26 cellular contexts compared by ENCODE assay signal in the genomic region with DNA sequence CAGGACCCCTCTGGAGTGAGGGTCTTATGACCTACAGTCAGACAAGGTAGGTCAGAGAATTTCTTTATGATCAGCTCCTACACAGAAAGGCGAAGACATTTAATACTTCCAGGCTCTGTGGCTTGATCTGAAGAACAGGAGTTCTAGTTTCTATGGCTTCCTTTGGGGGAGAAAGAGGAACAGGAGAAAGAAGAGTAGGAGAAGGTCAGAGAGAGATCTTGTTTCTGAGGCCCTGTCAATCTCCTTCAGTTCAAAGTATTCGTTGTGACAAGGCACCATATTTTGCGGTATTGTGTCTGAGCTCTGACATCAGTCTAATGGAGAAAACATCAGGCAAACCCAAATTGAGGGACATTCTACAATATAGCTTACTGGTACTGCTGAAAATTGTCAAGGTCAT. TPM values are rescaled to one million over a fixed set of nuclear protein-coding genes. Genes with fewer than 3 reads are reported as not detected.
"Had no signal": no experiment of that assay in that cellular context is flagged by ENCODE, and none has a peak within 500 bp of the region (broad histone marks: within the 10 kb centered on the region; RNA-seq: fewer than 3 reads in every experiment).

No MANE protein-coding gene starts in this region.

- DNase-seq: activated CD4-positive, alpha-beta T cell treated with anti-CD3 and anti-CD28 coated beads, Interleukin-2, amount 10 ng/mL, durations not matched to agents 7 days and 5 days; activated CD8-positive, alpha-beta memory T cell treated with anti-CD3 and anti-CD28 coated beads, Interleukin-2, amount 50 U/mL, for 4 hours; activated naive CD4-positive, alpha-beta T cell treated with anti-CD3 and anti-CD28 coated beads, Interleukin-2, amount 10 ng/mL, durations not matched to agents 7 days and 5 days; activated T-cell treated with anti-CD3 and anti-CD28 coated beads, Interleukin-2, amount 50 U/mL, for 4 hours; amygdala; body of pancreas; caudate nucleus; gastrocnemius medialis; head of caudate nucleus; kidney; stimulated activated CD4-positive, alpha-beta T cell treated with anti-CD3 and anti-CD28 coated beads, Interleukin-12 subunit alpha, Interleukin-12 subunit beta, amount 100 ng/mL, for 4 hours; stimulated activated CD4-positive, alpha-beta T cell treated with anti-CD3 and anti-CD28 coated beads, Interleukin-1b, Interleukin-23, amount 100 ng/mL, for 48 hours; stimulated activated CD8-positive, alpha-beta memory T cell treated with anti-CD3 and anti-CD28 coated beads, Interleukin-4, amount 100 ng/mL, for 48 hours; stimulated activated naive CD8-positive, alpha-beta T cell treated with anti-CD3 and anti-CD28 coated beads, Interleukin-15, Interleukin-2, amounts not matched to agents 100 U/mL and 50 U/mL, for 24 hours; T-cell; T1000 had no signal

- H3K4me1 ChIP-seq: gastrocnemius medialis, neural progenitor cell had no signal

- H3K27ac Mint-ChIP-seq: activated CD4-positive, alpha-beta T cell treated with anti-CD3 and anti-CD28 coated beads, Interleukin-2, amount 10 ng/mL, durations not matched to agents 7 days and 5 days; activated naive CD4-positive, alpha-beta T cell treated with anti-CD3 and anti-CD28 coated beads, Interleukin-2, amount 10 ng/mL, durations not matched to agents 7 days and 5 days; mesothelial cell of epicardium; neural progenitor cell; progenitor cell of endocrine pancreas; type B pancreatic cell had no signal

- H3K27me3 ChIP-seq: body of pancreas, gastrocnemius medialis, neural progenitor cell had no signal

- H3K9ac ChIP-seq: neural progenitor cell had no signal

- H3K4me3 ChIP-seq: body of pancreas, gastrocnemius medialis, lung, neural progenitor cell had no signal

- H3K27me3 Mint-ChIP-seq: activated CD4-positive, alpha-beta T cell treated with anti-CD3 and anti-CD28 coated beads, Interleukin-2, amount 10 ng/mL, durations not matched to agents 7 days and 5 days; activated naive CD4-positive, alpha-beta T cell treated with anti-CD3 and anti-CD28 coated beads, Interleukin-2, amount 10 ng/mL, durations not matched to agents 7 days and 5 days; progenitor cell of endocrine pancreas; type B pancreatic cell had no signal

- ATAC-seq: activated CD4-positive, CD25-positive, alpha-beta regulatory T cell treated with anti-CD3 and anti-CD28 coated beads, Interleukin-2, amount 50 U/mL, for 24 hours; activated T-cell treated with anti-CD3 and anti-CD28 coated beads, Interleukin-2, amount 50 U/mL, for 4 hours; body of pancreas; gastrocnemius medialis; left lobe of liver; stimulated activated naive CD8-positive, alpha-beta T cell treated with anti-CD3 and anti-CD28 coated beads, Interleukin-15, Interleukin-2, amounts not matched to agents 100 U/mL and 50 U/mL, for 24 hours; T-cell had no signal

- H3K9me3 ChIP-seq: body of pancreas, gastrocnemius medialis had no signal

- H3K4me3 Mint-ChIP-seq: activated CD4-positive, alpha-beta T cell treated with anti-CD3 and anti-CD28 coated beads, Interleukin-2, amount 10 ng/mL, durations not matched to agents 7 days and 5 days; activated naive CD4-positive, alpha-beta T cell treated with anti-CD3 and anti-CD28 coated beads, Interleukin-2, amount 10 ng/mL, durations not matched to agents 7 days and 5 days; activated T-cell treated with anti-CD3 and anti-CD28 coated beads, Interleukin-2, amount 50 U/mL, for 4 hours; mesothelial cell of epicardium; neural progenitor cell; T-cell; type B pancreatic cell had no signal

- H3K36me3 Mint-ChIP-seq: mesothelial cell of epicardium, neural progenitor cell, T-cell, type B pancreatic cell had no signal

- H2AFZ ChIP-seq: neural progenitor cell had no signal

- H3K27ac ChIP-seq: gastrocnemius medialis, neural progenitor cell had no signal

- FAIRE-seq: endometrium, kidney had no signal

- H3K9me3 Mint-ChIP-seq: activated T-cell treated with anti-CD3 and anti-CD28 coated beads, Interleukin-2, amount 50 U/mL, for 4 hours; T-cell; type B pancreatic cell had no signal

- H3K4me2 ChIP-seq: neural progenitor cell had no signal

- H3K36me3 ChIP-seq: gastrocnemius medialis, neural progenitor cell had no signal

RNA-seq across cellular contexts. Expression of gene FAM9C, which starts 52.8 kb away (rescaled TPM):
- total RNA-seq: activated CD4-positive, alpha-beta T cell treated with anti-CD3 and anti-CD28 coated beads, Interleukin-2, amount 10 ng/mL, durations not matched to agents 7 days and 5 days; activated T-cell treated with anti-CD3 and anti-CD28 coated beads, Interleukin-2, amount 50 U/mL, for 4 hours; body of pancreas; gastrocnemius medialis; kidney; left lobe of liver; osteoblast; progenitor cell of endocrine pancreas; T-cell had no signal
- polyA plus RNA-seq: esophagus had no signal
